ENCODE assay signal across 1 cellular context in the genomic region with DNA sequence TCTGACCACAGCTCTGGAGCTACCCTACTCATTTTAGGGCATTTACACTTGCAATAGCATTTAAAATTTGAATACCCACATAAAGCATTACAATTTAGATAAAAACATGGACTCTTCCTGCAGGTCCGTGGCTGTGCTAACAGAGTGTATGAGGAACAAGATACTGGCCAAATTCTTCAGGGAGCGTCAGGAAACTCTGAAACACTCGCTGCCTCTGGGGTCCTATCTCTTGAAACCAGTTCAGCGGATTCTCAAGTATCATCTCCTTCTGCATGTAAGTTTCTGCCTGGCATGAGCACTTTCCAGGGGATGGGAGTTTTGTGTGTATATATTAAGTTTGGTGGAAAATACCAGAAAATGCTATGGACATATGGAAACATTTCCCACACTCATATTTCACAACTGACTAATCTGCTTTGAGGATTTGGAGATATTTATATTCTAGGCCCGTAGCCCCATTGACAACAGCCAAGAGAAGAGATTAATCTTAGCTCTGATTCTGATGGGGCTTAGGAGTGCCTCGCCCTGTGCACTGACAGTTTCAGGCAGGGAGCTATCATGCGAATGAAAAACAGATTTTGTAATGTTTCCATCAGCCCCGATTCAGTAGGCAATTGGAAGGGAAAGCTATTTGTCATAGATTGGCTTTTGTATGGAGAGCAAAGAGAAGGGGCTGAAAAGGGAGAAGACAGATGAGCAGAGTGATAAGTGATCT.
TF ChIP-seq lines count a peak whose summit lies in the region.

No MANE protein-coding gene starts in this region.

TF ChIP-seq in IMR-90, 13 proteins besides CTCF, POLR2A, EP300 and RAD21 (continued from another document):
- TF ChIP-seq, protein P1, sequence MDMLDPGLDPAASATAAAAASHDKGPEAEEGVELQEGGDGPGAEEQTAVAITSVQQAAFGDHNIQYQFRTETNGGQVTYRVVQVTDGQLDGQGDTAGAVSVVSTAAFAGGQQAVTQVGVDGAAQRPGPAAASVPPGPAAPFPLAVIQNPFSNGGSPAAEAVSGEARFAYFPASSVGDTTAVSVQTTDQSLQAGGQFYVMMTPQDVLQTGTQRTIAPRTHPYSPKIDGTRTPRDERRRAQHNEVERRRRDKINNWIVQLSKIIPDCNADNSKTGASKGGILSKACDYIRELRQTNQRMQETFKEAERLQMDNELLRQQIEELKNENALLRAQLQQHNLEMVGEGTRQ (IDR thresholded peaks at IDR 0.05; ENCODE audit: low read depth, low read length) = no peak
- TF ChIP-seq NFE2L2 (IDR thresholded peaks at IDR 0.05; ENCODE audit: low read depth, low read length) (no peak), FOS (IDR thresholded peaks at IDR 0.05; ENCODE audit: low read depth, low read length) (no peak), MAZ (IDR thresholded peaks at IDR 0.05; ENCODE audit: borderline replicate concordance, low read depth, low read length) (no peak), SMC3 (IDR thresholded peaks at IDR 0.05; ENCODE audit: low read depth, low read length) (no peak), BHLHE40 (IDR thresholded peaks at IDR 0.05; ENCODE audit: low read depth, low read length) (no peak), ELK1 (IDR thresholded peaks at IDR 0.05; ENCODE audit: borderline replicate concordance, low read depth, low read length) (no peak)
